ENCODE assay signal across 1 cellular context in genomic region chr21:33813832-33814231, GRCh38.
TF ChIP-seq lines count a peak whose summit lies in the region.

No MANE protein-coding gene starts in this region.

TF ChIP-seq in WTC11, 78 proteins besides CTCF, POLR2A, EP300 and RAD21 (continued from another document):
- TF ChIP-seq FOXP4 (CRISPR knock-in tag; IDR thresholded peaks at IDR 0.05): no peak
- TF ChIP-seq ZNF121 (CRISPR knock-in tag; IDR thresholded peaks at IDR 0.05): no peak
- TF ChIP-seq ZNF281 (CRISPR knock-in tag; IDR thresholded peaks at IDR 0.05): no peak
- TF ChIP-seq NFATC4 (CRISPR knock-in tag; IDR thresholded peaks at IDR 0.05): no peak
- TF ChIP-seq GTF2I (CRISPR knock-in tag; conservative IDR thresholded peaks at IDR 0.05): no peak
- no peak for TF ChIP-seq ZNF425 (CRISPR knock-in tag; conservative IDR thresholded peaks at IDR 0.05)
